19 cellular contexts compared by ENCODE assay signal in the genomic region with DNA sequence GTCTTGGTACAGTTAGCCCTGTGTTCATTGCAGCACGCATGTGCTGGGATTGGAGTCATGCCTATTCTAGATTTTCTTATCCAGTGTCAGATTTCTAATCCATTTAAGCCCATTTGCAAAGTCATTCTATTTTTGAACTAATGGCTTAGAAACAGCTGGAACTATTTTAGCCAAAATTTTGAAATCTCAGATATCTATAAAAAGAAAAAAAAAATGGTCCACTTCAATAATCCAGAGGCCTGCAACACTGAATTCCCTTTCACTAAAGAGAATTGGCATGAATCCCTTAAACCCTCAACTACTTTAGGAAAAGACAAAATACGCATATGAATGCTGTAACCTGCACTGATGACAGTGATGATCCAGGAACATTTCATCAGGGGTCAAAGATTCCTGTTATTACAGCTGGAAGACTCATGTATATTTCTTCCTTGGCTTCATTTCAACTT. TPM values are rescaled to one million over a fixed set of nuclear protein-coding genes. Genes with fewer than 3 reads are reported as not detected.
DNase-seq lines count a peak whose midpoint lies in the region; ATAC-seq and TF ChIP-seq lines count a peak whose summit lies in the region.
"Had no signal": no experiment of that assay in that cellular context is flagged by ENCODE, and none has a peak within 500 bp of the region (broad histone marks: within the 10 kb centered on the region; RNA-seq: fewer than 3 reads in every experiment).

No MANE protein-coding gene starts in this region.

- H2BK20ac ChIP-seq in H9 (ENCODE audit: low read depth, low read length, poor library complexity, severe bottlenecking): no peak overlapping the region

- H3K36me3 Mint-ChIP-seq in H9 (ENCODE audit: insufficient read depth in 1 of 3, low read depth in 3 of 3): no peaks in the 10 kb centered on the region; a peak in 1 of 7 replicates
- no peaks in the 10 kb centered on the region for H3K36me3 Mint-ChIP-seq in brain
- H3K36me3 Mint-ChIP-seq: activated naive CD8-positive, alpha-beta T cell; stimulated activated effector memory CD8-positive, alpha-beta T cell treated with anti-CD3 and anti-CD28 coated beads, Interleukin-12 subunit alpha, Interleukin-12 subunit beta, amount 100 ng/mL, for 72 hours had no signal

- no peak overlapping the region for H2AK5ac ChIP-seq in H9 (ENCODE audit: insufficient read length, low read length)

- H3K27ac Mint-ChIP-seq in H9 (peak overlapping the region in 2 of 3 experiments; percentile 87 to 97; a peak in 4 of 7 replicates), brain (peak overlapping the region in 2 of 5 experiments; percentile 83 to 85)
- H3K27ac Mint-ChIP-seq: activated naive CD8-positive, alpha-beta T cell; CD14-positive monocyte; HFFc6; stimulated activated effector memory CD8-positive, alpha-beta T cell treated with anti-CD3 and anti-CD28 coated beads, Interleukin-12 subunit alpha, Interleukin-12 subunit beta, amount 100 ng/mL, for 72 hours had no signal

- TF ChIP-seq CTCF in H9 (conservative IDR thresholded peaks at IDR 0.05) (no peak), brain (conservative IDR thresholded peaks at IDR 0.05) (no peak), smooth muscle cell (IDR thresholded peaks at IDR 0.05; ENCODE audit: borderline replicate concordance, insufficient read depth, poor library complexity, severe bottlenecking) (no peak)

- H3K27me3 Mint-ChIP-seq in H9 (ENCODE audit: low read depth) (peaks cover 15% of the 10 kb centered on the region), brain (peaks cover 26% of the 10 kb centered on the region)

- H3K14ac ChIP-seq in H9 (ENCODE audit: insufficient read depth, low read length): no peak overlapping the region

- no peak overlapping the region for H2BK120ac ChIP-seq in H9 (ENCODE audit: low read depth, low read length, poor library complexity, severe bottlenecking)

- H3K23me2 ChIP-seq in H9 (ENCODE audit: insufficient read length, low read depth, low read length, poor library complexity, severe bottlenecking): peaks cover 13% of the 10 kb centered on the region

- no CpG with 5 or more reads among the region's 2 CpGs for WGBS in H9 (ENCODE audit: extremely low coverage, insufficient read length, low lambda C conversion rate)
- 52% methylated on average over 2 of the region's 2 CpGs for WGBS in smooth muscle cell (ENCODE audit: low lambda C conversion rate)

- H4K8ac ChIP-seq in H9 (replicated peaks; ENCODE audit: insufficient read length, low read depth, low read length): no peak overlapping the region

- H2AFZ ChIP-seq in H9 (ENCODE audit: low read length) (no peak overlapping the region), smooth muscle cell (ENCODE audit: low read depth) (no peak overlapping the region)

- no peak overlapping the region for H2BK5ac ChIP-seq in H9 (ENCODE audit: insufficient read length, low read length)

- no peak overlapping the region for H3K56ac ChIP-seq in H9 (ENCODE audit: insufficient read length, low read depth, low read length)

- no peak overlapping the region for H2BK15ac ChIP-seq in H9 (ENCODE audit: low read depth, low read length)

- peaks cover 30 to 36% of the 10 kb centered on the region in 2 experiments for H3K4me1 Mint-ChIP-seq in H9
- H3K4me1 Mint-ChIP-seq in brain: peaks cover 48% of the 10 kb centered on the region
- H3K4me1 Mint-ChIP-seq: stimulated activated effector memory CD8-positive, alpha-beta T cell treated with anti-CD3 and anti-CD28 coated beads, Interleukin-12 subunit alpha, Interleukin-12 subunit beta, amount 100 ng/mL, for 72 hours had no signal

- H3K79me1 ChIP-seq in H9 (ENCODE audit: insufficient read depth, low read depth, low read length, poor library complexity, severe bottlenecking): no peaks in the 10 kb centered on the region

- no peaks in the 10 kb centered on the region for H4K20me1 ChIP-seq in H9 (ENCODE audit: control insufficient read depth, insufficient read depth, insufficient read length)
- H4K20me1 ChIP-seq in smooth muscle cell (ENCODE audit: low read depth): no peaks in the 10 kb centered on the region

- H3K4me3 Mint-ChIP-seq in H9 (peak overlapping the region; percentile 72 to 88), brain (peak overlapping the region in 4 of 5 experiments; percentile 80 to 89 (median 86))
- H3K4me3 Mint-ChIP-seq: activated naive CD8-positive, alpha-beta T cell; HFFc6; stimulated activated effector memory CD8-positive, alpha-beta T cell treated with anti-CD3 and anti-CD28 coated beads, Interleukin-12 subunit alpha, Interleukin-12 subunit beta, amount 100 ng/mL, for 72 hours had no signal

- ATAC-seq in left ventricle myocardium superior: peak; percentile 48
- ATAC-seq in HG03175 (IDR thresholded peaks at IDR 0.05; ENCODE audit: unreplicated experiment): no peak
- no peak for ATAC-seq in GM18870 (IDR thresholded peaks at IDR 0.05; ENCODE audit: unreplicated experiment)
- ATAC-seq: stimulated activated effector memory CD8-positive, alpha-beta T cell treated with anti-CD3 and anti-CD28 coated beads, Interleukin-12 subunit alpha, Interleukin-12 subunit beta, amount 100 ng/mL, for 72 hours had no signal

- no peak overlapping the region for H3K18ac ChIP-seq in H9 (ENCODE audit: insufficient read length, low read depth, low read length)

- no peaks in the 10 kb centered on the region for H3K36me3 ChIP-seq in smooth muscle cell (ENCODE audit: low read depth)
- H3K36me3 ChIP-seq: colonic mucosa had no signal

- H3K4me1 ChIP-seq in H9 (ENCODE audit: insufficient read depth, low read length): peaks cover 8% of the 10 kb centered on the region
- H3K4me1 ChIP-seq in smooth muscle cell (ENCODE audit: low read depth): peaks cover 5% of the 10 kb centered on the region
- H3K4me1 ChIP-seq: colonic mucosa had no signal

- H3K79me2 ChIP-seq in H9 (ENCODE audit: insufficient read depth, low read length) (no peaks in the 10 kb centered on the region), smooth muscle cell (ENCODE audit: low read depth) (no peaks in the 10 kb centered on the region)
- H3K79me2 ChIP-seq: parathyroid adenoma had no signal

- no peak overlapping the region for H4K5ac ChIP-seq in H9 (ENCODE audit: insufficient read length, low read depth, low read length)

- H3K4me2 ChIP-seq in H9 (ENCODE audit: insufficient read depth, insufficient read length, low read length): peak overlapping the region; percentile 63
- peak overlapping the region; percentile 90 for H3K4me2 ChIP-seq in smooth muscle cell

- no peak overlapping the region for H3K4ac ChIP-seq in H9 (ENCODE audit: low read depth, low read length)

- no peak overlapping the region for H3K23ac ChIP-seq in H9 (ENCODE audit: insufficient read length, low read depth, low read length)

- no peaks in the 10 kb centered on the region for H3F3A ChIP-seq in smooth muscle cell (ENCODE audit: low read depth)

- no peaks in the 10 kb centered on the region for H3K27me3 ChIP-seq in H9 (ENCODE audit: insufficient read depth, low read length)
- no peaks in the 10 kb centered on the region for H3K27me3 ChIP-seq in smooth muscle cell (ENCODE audit: low read depth)
- H3K27me3 ChIP-seq: colonic mucosa had no signal

- no peak overlapping the region for H3K9ac ChIP-seq in H9 (ENCODE audit: extremely low read depth, insufficient read length, low read length)
- H3K9ac ChIP-seq in smooth muscle cell (ENCODE audit: low read depth): no peak overlapping the region
- H3K9ac ChIP-seq: parathyroid adenoma had no signal

- no peak overlapping the region for H2BK12ac ChIP-seq in H9 (ENCODE audit: insufficient read length, low read depth, low read length)

- no peak overlapping the region for H3T11ph ChIP-seq in H9 (ENCODE audit: low read length)

- H3K27ac ChIP-seq in H9 (ENCODE audit: insufficient read length, low read depth, low read length) (no peak overlapping the region), smooth muscle cell (ENCODE audit: low read depth) (no peak overlapping the region)
- H3K27ac ChIP-seq: colonic mucosa, parathyroid adenoma had no signal

- H4K91ac ChIP-seq in H9 (ENCODE audit: insufficient read length, low read depth, low read length): no peak overlapping the region

- intact Hi-C loops in left ventricle myocardium superior (cut with micrococcal nuclease): no loop called here

- no peaks in the 10 kb centered on the region for H3K9me3 Mint-ChIP-seq in H9
- peaks cover 0 to 2% (median 0%) of the 10 kb centered on the region in 5 experiments for H3K9me3 Mint-ChIP-seq in brain
- H3K9me3 Mint-ChIP-seq: HFFc6 had no signal

- no peaks in the 10 kb centered on the region for H3K9me3 ChIP-seq in H9 (ENCODE audit: control insufficient read depth, low read depth, low read length)
- no peaks in the 10 kb centered on the region for H3K9me3 ChIP-seq in smooth muscle cell (replicated peaks; ENCODE audit: low read depth)
- H3K9me3 ChIP-seq: colonic mucosa had no signal

- H3K4me3 ChIP-seq in smooth muscle cell: peak overlapping the region; percentile 67

- no peak for DNase-seq in H9
- DNase-seq in left ventricle myocardium superior: no peak
- no peak for DNase-seq in smooth muscle cell (lab: John Stamatoyannopoulos, UW; ENCODE audit: unreplicated experiment)
- no peak for DNase-seq in NCI-H446 (lab: John Stamatoyannopoulos, UW)
- no peak for DNase-seq in COLO829 (ENCODE audit: low spot score)
- DNase-seq: activated CD4-positive, CD25-positive, alpha-beta regulatory T cell; activated CD8-positive, alpha-beta memory T cell treated with anti-CD3 and anti-CD28 coated beads, Interleukin-2, amount 50 U/mL, for 48 hours; colonic mucosa; HFFc6; NCI-H1694 treated with DMSO at 0.1 percent for 48 hours; stimulated activated CD4-positive, alpha-beta T cell treated with anti-CD3 and anti-CD28 coated beads, Interleukin-2, amount 100 ng/mL, for 48 hours had no signal

RNA-seq across cellular contexts. Expression of a gene that starts 1.5 kb away (rescaled TPM):
- total RNA-seq in H9 (2021) (1.4 and 1.8 TPM in 2 replicates), left ventricle myocardium superior (23.2 TPM), smooth muscle cell (5.8 and 15.1 TPM in 2 replicates)
- polyA plus RNA-seq in brain (ENCODE audit: insufficient read depth, low read depth, low replicate concordance) (1.0 TPM), smooth muscle cell (7.0 and 8.2 TPM in 2 replicates)
- total RNA-seq: G401, HFFc6 had no signal
- polyA plus RNA-seq: CD14-positive monocyte had no signal
